ENCODE assay signal across 8 cellular contexts in the genomic region with DNA sequence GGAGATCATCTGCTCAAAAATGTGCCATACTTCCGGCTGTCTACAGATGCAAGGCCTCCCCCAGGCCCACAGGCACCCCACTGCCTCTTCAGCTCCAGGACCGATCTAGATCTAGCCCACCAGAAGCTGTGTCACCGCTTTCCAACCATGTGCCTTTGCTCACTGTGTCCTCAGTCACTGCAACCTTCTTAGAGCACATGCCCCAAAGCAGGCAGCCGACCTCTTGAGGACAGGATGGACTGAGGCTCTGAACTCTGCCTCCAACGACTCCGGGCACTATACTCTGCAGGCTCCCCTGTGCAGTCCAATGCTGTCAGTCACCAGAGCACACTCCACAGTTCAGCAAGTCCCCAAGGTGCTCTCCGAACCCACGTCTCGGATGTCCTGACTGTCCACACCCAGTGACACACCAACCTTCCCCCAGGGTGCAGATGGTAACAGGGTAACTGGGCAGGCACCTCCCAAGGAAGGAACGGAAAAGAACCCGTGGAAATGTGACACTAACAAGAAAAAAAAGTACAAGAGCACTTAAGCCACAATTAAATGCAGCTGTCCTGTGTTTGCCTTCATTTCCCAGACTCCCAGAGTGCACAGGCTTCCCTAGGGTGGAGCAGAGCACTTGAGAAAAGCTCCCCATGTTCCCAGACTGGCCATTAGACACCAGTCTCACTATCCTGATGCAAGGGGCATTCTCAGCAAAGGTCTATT. TPM values are rescaled to one million over a fixed set of nuclear protein-coding genes. Genes with fewer than 3 reads are reported as not detected.
DNase-seq lines count a peak whose midpoint lies in the region; ATAC-seq, FAIRE-seq and TF ChIP-seq lines count a peak whose summit lies in the region.

No MANE protein-coding gene starts in this region.

- peak overlapping the region; percentile 79 for H3K4me3 Mint-ChIP-seq in activated naive CD4-positive, alpha-beta T cell treated with anti-CD3 and anti-CD28 coated beads, Interleukin-2, amount 10 ng/mL, durations not matched to agents 7 days and 5 days

- H3K9me2 ChIP-seq in DOHH2 (replicated peaks; ENCODE audit: control insufficient read depth, low read length) = no peaks in the 10 kb centered on the region

- H3K9ac ChIP-seq in kidney (ENCODE audit: low read length in 2 of 2) = peak overlapping the region in 1 of 2 donors; percentile 57

- H3K9me3 ChIP-seq in DOHH2 (ENCODE audit: control insufficient read depth, insufficient read depth, low read length) (no peaks in the 10 kb centered on the region), kidney (ENCODE audit: control insufficient read depth in 1 of 2, low read length in 2 of 2) (no peaks in the 10 kb centered on the region), upper lobe of left lung (no peaks in the 10 kb centered on the region)

- ATAC-seq in upper lobe of left lung (ENCODE audit: low FRiP score in 2 of 2) (peak; percentile 3 to 56), GM21529 (IDR thresholded peaks at IDR 0.05; ENCODE audit: unreplicated experiment) (no peak)

- H3K4me1 ChIP-seq in DOHH2 (ENCODE audit: control insufficient read depth, low read length) (peaks cover 76% of the 10 kb centered on the region), kidney (ENCODE audit: control insufficient read depth in 1 of 2, insufficient read depth in 1 of 2, low read depth in 1 of 2, low read length in 2 of 2) (peaks cover 30 to 46% of the 10 kb centered on the region in 2 donors), upper lobe of left lung (peaks cover 50 to 76% (median 67%) of the 10 kb centered on the region in 4 donors)

- H3K4me1 Mint-ChIP-seq in activated naive CD4-positive, alpha-beta T cell treated with anti-CD3 and anti-CD28 coated beads, Interleukin-2, amount 10 ng/mL, durations not matched to agents 7 days and 5 days = peaks cover 79% of the 10 kb centered on the region

- H3K4me3 ChIP-seq in DOHH2 (ENCODE audit: low read length) = peak overlapping the region; percentile 90
- H3K4me3 ChIP-seq in kidney (ENCODE audit: low read length in 2 of 2) = peak overlapping the region in 1 of 2 donors; percentile 15
- peak overlapping the region in 1 of 4 donors; percentile 6 for H3K4me3 ChIP-seq in upper lobe of left lung

- 41 to 51% methylated on average over 9 to 11 of the region's 11 CpGs for WGBS in upper lobe of left lung, 2 donors

- peak in 1 of 4 donors; percentile 71 for TF ChIP-seq EP300 in upper lobe of left lung (IDR thresholded peaks at IDR 0.05)

- peak overlapping the region; percentile 61 for H3K27ac ChIP-seq in DOHH2 (ENCODE audit: low read depth, low read length)
- peak overlapping the region; percentile 18 to 44 for H3K27ac ChIP-seq in kidney (ENCODE audit: low read depth in 2 of 2, low read length in 2 of 2)
- peak overlapping the region; percentile 69 to 86 (median 80) for H3K27ac ChIP-seq in upper lobe of left lung

- intact Hi-C loops in kidney (cut with DNase I) (no loop called here), head of caudate nucleus (cut with DNase I) (no loop called here)

- H3K79me2 ChIP-seq in DOHH2 (ENCODE audit: control insufficient read depth, low read length) = peaks cover 95% of the 10 kb centered on the region

- no peaks in the 10 kb centered on the region for H3K27me3 ChIP-seq in DOHH2 (ENCODE audit: control insufficient read depth, low read length)
- H3K27me3 ChIP-seq in upper lobe of left lung = no peaks in the 10 kb centered on the region

- peak in 2 of 4 donors; percentile 8 to 12 for TF ChIP-seq POLR2A in upper lobe of left lung (IDR thresholded peaks at IDR 0.05)

- DNase-seq in NCI-H1417 treated with DMSO at 0.1 percent for 48 hours (lab: John Stamatoyannopoulos, UW) (peak; percentile 51), kidney (no peak), upper lobe of left lung (peak in 1 of 2 donors; percentile 65), head of caudate nucleus (no peak), cortex of kidney (lab: John Stamatoyannopoulos, UW) (no peak)
- peak; percentile 36 for DNase-seq in activated naive CD4-positive, alpha-beta T cell treated with anti-CD3 and anti-CD28 coated beads, Interleukin-2, amount 10 ng/mL, durations not matched to agents 7 days and 5 days

- H3K27me3 Mint-ChIP-seq in activated naive CD4-positive, alpha-beta T cell treated with anti-CD3 and anti-CD28 coated beads, Interleukin-2, amount 10 ng/mL, durations not matched to agents 7 days and 5 days = no peaks in the 10 kb centered on the region

- H3K36me3 ChIP-seq in DOHH2 (ENCODE audit: control insufficient read depth, low read length) = peaks cover 49% of the 10 kb centered on the region
- H3K36me3 ChIP-seq in kidney (ENCODE audit: control insufficient read depth in 1 of 2, insufficient read depth in 2 of 2, low read length in 2 of 2) = no peaks in the 10 kb centered on the region
- H3K36me3 ChIP-seq in upper lobe of left lung = no peaks in the 10 kb centered on the region

- peak overlapping the region; percentile 95 for H3K27ac Mint-ChIP-seq in activated naive CD4-positive, alpha-beta T cell treated with anti-CD3 and anti-CD28 coated beads, Interleukin-2, amount 10 ng/mL, durations not matched to agents 7 days and 5 days

- H4K20me1 ChIP-seq in DOHH2 (ENCODE audit: control insufficient read depth, insufficient read depth, low read depth, low read length) = peaks cover 48% of the 10 kb centered on the region

- FAIRE-seq in kidney (lab: Jason Lieb, UNC) = no peak

- peaks cover 52% of the 10 kb centered on the region for H3K36me3 Mint-ChIP-seq in activated naive CD4-positive, alpha-beta T cell treated with anti-CD3 and anti-CD28 coated beads, Interleukin-2, amount 10 ng/mL, durations not matched to agents 7 days and 5 days

- TF ChIP-seq CTCF in DOHH2 (IDR thresholded peaks at IDR 0.05; ENCODE audit: low read depth, low read length, poor library complexity, severe bottlenecking) (no peak), kidney (IDR thresholded peaks at IDR 0.05; ENCODE audit: borderline replicate concordance, extremely low read depth, insufficient read depth) (no peak), upper lobe of left lung (IDR thresholded peaks at IDR 0.05) (no peak)

- H3K4me2 ChIP-seq in DOHH2 (ENCODE audit: low read length) = peak overlapping the region; percentile 92

- H3K9me3 Mint-ChIP-seq in activated naive CD4-positive, alpha-beta T cell treated with anti-CD3 and anti-CD28 coated beads, Interleukin-2, amount 10 ng/mL, durations not matched to agents 7 days and 5 days = no peaks in the 10 kb centered on the region

- CTCF ChIA-PET in activated naive CD4-positive, alpha-beta T cell treated with anti-CD3 and anti-CD28 coated beads, Interleukin-2, amount 10 ng/mL, durations not matched to agents 7 days and 5 days (lab: Charles Lee) = interaction anchor here (0.5 to 1.9 kb wide), 5 partner anchors 9 to 127 kb away, joined by 3 to 4 read pairs (median 3); no protein-coding TSS in a partner anchor

- H3F3A ChIP-seq in DOHH2 (ENCODE audit: control insufficient read depth, insufficient read depth) = peaks cover 18% of the 10 kb centered on the region

RNA-seq across cellular contexts. Expression of gene STK24, which starts 4.8 kb away (rescaled TPM):
- total RNA-seq in kidney = 122 TPM
- 56.7 TPM for polyA plus RNA-seq in kidney (ENCODE audit: insufficient read depth, low read depth, low replicate concordance)
- 10 to 100 TPM; 51.3 to 89.8 (median 78.6) TPM for total RNA-seq in upper lobe of left lung

Comparison
In these comparisons a context has a peak if more than half of its experiments do, and no peak if none do; other contexts are left out.
1. DNase-seq: peak in NCI-H1417 treated with DMSO at 0.1 percent for 48 hours (single experiment) and activated naive CD4-positive, alpha-beta T cell treated with anti-CD3 and anti-CD28 coated beads, Interleukin-2, amount 10 ng/mL, durations not matched to agents 7 days and 5 days (single experiment); none in kidney (single experiment), head of caudate nucleus (0 of 42) and cortex of kidney (single experiment).
2. Peak in every context shown above with its lines, with median percentiles within 50 percentile points of each other: H3K27ac ChIP-seq.